Comparison of ENCODE assay signal across 30 cellular contexts in the genomic region with DNA sequence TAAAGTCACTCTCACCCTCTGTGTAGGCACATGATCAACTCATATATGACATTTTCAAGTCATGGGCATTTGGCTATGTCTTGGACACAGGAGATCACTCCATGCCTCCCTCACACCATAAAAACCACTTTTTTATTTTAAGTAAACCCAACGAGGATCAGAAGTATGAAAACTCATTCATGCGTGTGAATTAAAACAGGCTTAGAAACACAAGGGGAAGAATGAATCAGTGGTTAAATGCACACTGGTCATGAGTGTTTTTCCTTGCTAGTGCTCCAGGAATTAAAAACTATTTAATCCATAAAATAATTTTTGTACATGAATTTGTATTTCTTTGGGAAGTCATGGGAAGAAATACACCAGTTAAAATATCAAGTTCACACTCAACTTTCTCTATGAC.
"Had no signal": no experiment of that assay in that cellular context is flagged by ENCODE, and none has a peak within 500 bp of the region (broad histone marks: within the 10 kb centered on the region; RNA-seq: fewer than 3 reads in every experiment).

No MANE protein-coding gene starts in this region.

- H3K9me3 ChIP-seq: adrenal gland, body of pancreas, breast epithelium had no signal

- FAIRE-seq: TTC549 had no signal

- H3K27me3 ChIP-seq: adrenal gland, body of pancreas, brain microvascular endothelial cell, breast epithelium had no signal

- H3K4me1 ChIP-seq: adrenal gland, body of pancreas, breast epithelium had no signal

- H3K27ac ChIP-seq: adrenal gland, body of pancreas, brain microvascular endothelial cell, breast epithelium, WERI-Rb-1 had no signal

- DNase-seq: activated CD4-positive, alpha-beta memory T cell treated with anti-CD3 and anti-CD28 coated beads, Interleukin-2, amount 10 ng/mL, durations not matched to agents 7 days and 5 days; activated CD4-positive, alpha-beta T cell treated with anti-CD3 and anti-CD28 coated beads for 1 hour; activated CD4-positive, alpha-beta T cell treated with anti-CD3 and anti-CD28 coated beads for 36 hours; activated CD4-positive, alpha-beta T cell treated with anti-CD3 and anti-CD28 coated beads for 48 hours; activated CD4-positive, alpha-beta T cell treated with anti-CD3 and anti-CD28 coated beads, Interleukin-2, amount 10 ng/mL, durations not matched to agents 7 days and 5 days; activated CD4-positive, alpha-beta T cell treated with anti-CD3 and anti-CD28 coated beads, Interleukin-2, amount 50 U/mL, for 48 hours; activated CD4-positive, CD25-positive, alpha-beta regulatory T cell; activated CD8-positive, alpha-beta memory T cell treated with anti-CD3 and anti-CD28 coated beads for 24 hours; activated CD8-positive, alpha-beta memory T cell treated with anti-CD3 and anti-CD28 coated beads, Interleukin-2, amount 10 ng/mL, durations not matched to agents 7 days and 5 days; activated CD8-positive, alpha-beta memory T cell treated with anti-CD3 and anti-CD28 coated beads, Interleukin-2, amount 50 U/mL, for 48 hours; activated CD8-positive, alpha-beta T cell treated with anti-CD3 and anti-CD28 coated beads, Interleukin-2, amount 10 ng/mL, durations not matched to agents 7 days and 5 days; activated effector memory CD4-positive, alpha-beta T cell treated with Interleukin-2 at 50 U/mL for 16 hours; activated gamma-delta T cell; activated naive CD4-positive, alpha-beta T cell treated with anti-CD3 and anti-CD28 coated beads, Interleukin-2, amount 50 U/mL, for 16 hours; activated naive CD4-positive, alpha-beta T cell treated with Interleukin-2 at 50 U/mL for 16 hours; activated naive CD8-positive, alpha-beta T cell treated with anti-CD3 and anti-CD28 coated beads for 36 hours; activated T-cell treated with anti-CD3 and anti-CD28 coated beads, Interleukin-2, amount 50 U/mL, for 24 hours; activated T-cell treated with anti-CD3 and anti-CD28 coated beads, Interleukin-2, amount 50 U/mL, for 48 hours; adrenal gland; amniotic stem cell; aorta; body of pancreas; brain microvascular endothelial cell; central memory CD4-positive, alpha-beta T cell; T-helper 1 cell; T-helper 2 cell; T-helper 9 cell; WERI-Rb-1 had no signal

- H3K36me3 ChIP-seq: adrenal gland, brain microvascular endothelial cell, breast epithelium, WERI-Rb-1 had no signal

- H3K4me3 ChIP-seq: adrenal gland, body of pancreas, breast epithelium had no signal
